In the genomic region with DNA sequence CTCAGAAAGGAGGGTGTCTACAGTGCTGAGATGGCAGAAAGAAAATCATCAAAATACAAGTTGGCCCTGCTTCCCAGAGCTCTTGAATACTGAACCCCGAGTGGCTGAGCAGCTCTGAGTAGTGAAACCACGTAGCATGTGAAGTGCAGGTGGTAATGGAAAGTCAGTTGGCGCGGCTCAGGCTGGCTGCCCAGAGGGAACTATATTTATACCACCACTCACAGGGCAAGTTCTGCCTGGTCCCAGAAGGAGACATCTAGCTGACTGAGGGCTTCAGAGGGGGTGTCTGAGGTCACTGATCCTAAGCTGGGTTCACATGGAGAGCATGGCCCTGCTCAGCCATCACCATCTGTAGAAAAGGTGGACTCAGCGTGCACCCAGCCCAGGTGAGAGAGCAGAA, we compare ENCODE assay signal across 10 cellular contexts.
DNase-seq lines count a peak whose midpoint lies in the region; ATAC-seq and TF ChIP-seq lines count a peak whose summit lies in the region.
"Had no signal": no experiment of that assay in that cellular context is flagged by ENCODE, and none has a peak within 500 bp of the region (broad histone marks: within the 10 kb centered on the region; RNA-seq: fewer than 3 reads in every experiment).

No MANE protein-coding gene starts in this region.

- peak; percentile 81 for DNase-seq in myocyte (ENCODE audit: low read depth)
- no peak for DNase-seq in stimulated activated naive CD8-positive, alpha-beta T cell treated with anti-CD3 and anti-CD28 coated beads, Interleukin-15, Interleukin-2, amounts not matched to agents 100 U/mL and 50 U/mL, for 24 hours
- DNase-seq in NCI-H2196 treated with DMSO at 0.1 percent for 48 hours (lab: John Stamatoyannopoulos, UW; ENCODE audit: unreplicated experiment) = no peak
- no peak for DNase-seq in GM20000 (ENCODE audit: low spot score)
- no peak for DNase-seq in GDM1 (lab: John Stamatoyannopoulos, UW)
- DNase-seq: natural killer cell, NCI-H2081 treated with DMSO at 0.1 percent for 48 hours had no signal

- no peak for TF ChIP-seq CTCF in GM20000 (IDR thresholded peaks at IDR 0.05; ENCODE audit: extremely low read depth, missing control alignments)

- peak; percentile 73 for ATAC-seq in GM19043 (IDR thresholded peaks at IDR 0.05; ENCODE audit: low read depth, unreplicated experiment)
- peak; percentile 92 for ATAC-seq in HG02623 (IDR thresholded peaks at IDR 0.05; ENCODE audit: unreplicated experiment)
- peak; percentile 89 for ATAC-seq in HG03442 (IDR thresholded peaks at IDR 0.05; ENCODE audit: unreplicated experiment)
- ATAC-seq in stimulated activated naive CD8-positive, alpha-beta T cell treated with anti-CD3 and anti-CD28 coated beads, Interleukin-15, Interleukin-2, amounts not matched to agents 100 U/mL and 50 U/mL, for 24 hours = no peak
- ATAC-seq: natural killer cell had no signal
